ENCODE assay signal across 1 cellular context in genomic region chr2:191637182-191638078, GRCh38.
TF ChIP-seq lines count a peak whose summit lies in the region.

No MANE protein-coding gene starts in this region.

TF ChIP-seq in HepG2, 621 proteins besides CTCF, POLR2A, EP300 and RAD21 (continued from another document):
- TF ChIP-seq ZNF775 (CRISPR knock-in tag; IDR thresholded peaks at IDR 0.05; ENCODE audit: borderline replicate concordance) (0 out of 2 replicates have a peak, but pooled peaks have one; percentile 28), ZNF30 (CRISPR knock-in tag; IDR thresholded peaks at IDR 0.05) (no peak), HHEX (CRISPR knock-in tag; IDR thresholded peaks at IDR 0.05) (peak; percentile 61; the same call in 1 of the 2 replicates), ZNF234 (CRISPR knock-in tag; conservative IDR thresholded peaks at IDR 0.05) (no peak), FOXK2 (IDR thresholded peaks at IDR 0.05) (peak; percentile 70), DPF2 (CRISPR knock-in tag; IDR thresholded peaks at IDR 0.05; ENCODE audit: borderline replicate concordance, low read depth) (peak; percentile 92), KDM2A (CRISPR knock-in tag; IDR thresholded peaks at IDR 0.05; ENCODE audit: borderline replicate concordance, low read depth) (no peak), SNAPC2 (CRISPR knock-in tag; IDR thresholded peaks at IDR 0.05) (peak; percentile 69; the same call in 1 of the 2 replicates), CREM (IDR thresholded peaks at IDR 0.05) (peak; percentile 79), CREM (CRISPR knock-in tag; IDR thresholded peaks at IDR 0.05) (no peak), ZNF12 (CRISPR knock-in tag; IDR thresholded peaks at IDR 0.05) (peak; percentile 93), CREB1 (IDR thresholded peaks at IDR 0.05) (peak; percentile 82), CREB1 (CRISPR knock-in tag; IDR thresholded peaks at IDR 0.05) (peak; percentile 73; the same call in 1 of the 2 replicates), ZNF644 (CRISPR knock-in tag; IDR thresholded peaks at IDR 0.05; ENCODE audit: low read depth) (peak; percentile 91), NFKB2 (CRISPR knock-in tag; IDR thresholded peaks at IDR 0.05; ENCODE audit: borderline replicate concordance) (no peak), HNF1A (IDR thresholded peaks at IDR 0.05; ENCODE audit: low read depth) (peak; percentile 55), HNF1A (CRISPR knock-in tag; IDR thresholded peaks at IDR 0.05; ENCODE audit: borderline replicate concordance) (peak; percentile 38; the same call in 1 of the 2 replicates), ZNF614 (CRISPR knock-in tag; IDR thresholded peaks at IDR 0.05; ENCODE audit: borderline replicate concordance) (peak; percentile 68; the same call in 1 of the 2 replicates), NKX3-1 (CRISPR knock-in tag; IDR thresholded peaks at IDR 0.05) (peak; percentile 59; the same call in 1 of the 2 replicates), THRA (CRISPR knock-in tag; IDR thresholded peaks at IDR 0.05; ENCODE audit: borderline replicate concordance) (peak; percentile 84), NFE2L1 (CRISPR knock-in tag; IDR thresholded peaks at IDR 0.05; ENCODE audit: borderline replicate concordance) (no peak)
